12 cellular contexts compared by ENCODE assay signal in genomic region chr15:22887157-22887951, GRCh38. TPM values are rescaled to one million over a fixed set of nuclear protein-coding genes. Genes with fewer than 3 reads are reported as not detected.
DNase-seq lines count a peak whose midpoint lies in the region; ATAC-seq, FAIRE-seq and TF ChIP-seq lines count a peak whose summit lies in the region.
"Had no signal": no experiment of that assay in that cellular context is flagged by ENCODE, and none has a peak within 500 bp of the region (broad histone marks: within the 10 kb centered on the region; RNA-seq: fewer than 3 reads in every experiment).

No MANE protein-coding gene starts in this region.

- H3K4ac ChIP-seq in IMR-90 (ENCODE audit: low read depth, low read length), result peak overlapping the region; percentile 47
- peak overlapping the region in 1 of 2 experiments; percentile 12 for H3K4ac ChIP-seq in mesenchymal stem cell (ENCODE audit: low read depth in 1 of 2, low read length in 2 of 2)

- peak overlapping the region; percentile 59 for H2BK5ac ChIP-seq in IMR-90 (ENCODE audit: low read depth, low read length, poor library complexity, severe bottlenecking)
- no peak overlapping the region for H2BK5ac ChIP-seq in mesenchymal stem cell (ENCODE audit: low read depth, low read length, poor library complexity, severe bottlenecking)

- in situ Hi-C loops in IMR-90 (cut with MboI; ENCODE audit: low sequenced_read_pairs), result no loop called here

- TF ChIP-seq POLR2A in IMR-90 (IDR thresholded peaks at IDR 0.05; ENCODE audit: low read depth, low read length), result peak; percentile 42; the same call in 1 of the 2 replicates
- TF ChIP-seq POLR2A in endothelial cell of umbilical vein (IDR thresholded peaks at IDR 0.05; ENCODE audit: low read depth, low read length), result no peak

- peak; percentile 77 for DNase-seq in AG08395 (ENCODE audit: low spot score)
- peak; percentile 94 for DNase-seq in IMR-90
- DNase-seq in endothelial cell of umbilical vein (ENCODE audit: low read depth, low spot score), result no peak
- peak; percentile 94 for DNase-seq in mesenchymal stem cell
- DNase-seq in NCI-H187 treated with DMSO at 0.1 percent for 48 hours (lab: John Stamatoyannopoulos, UW), result no peak
- no peak for DNase-seq in UCSD-AML1 (lab: John Stamatoyannopoulos, UW; ENCODE audit: unreplicated experiment)
- DNase-seq: CD8-positive, alpha-beta memory T cell; hippocampal formation; NCI-H187; SHP77 treated with DMSO at 0.1 percent for 48 hours had no signal

- H3K9ac ChIP-seq in IMR-90 (ENCODE audit: low read depth, low read length) (no peak overlapping the region), endothelial cell of umbilical vein (replicated peaks; ENCODE audit: extremely low read depth, insufficient read depth, low read length) (no peak overlapping the region), mesenchymal stem cell (ENCODE audit: low read length) (peak overlapping the region; percentile 81)

- H3K4me2 ChIP-seq in IMR-90 (ENCODE audit: low read depth, low read length) (peak overlapping the region; percentile 3; the same call in 1 of the 2 replicates), endothelial cell of umbilical vein (ENCODE audit: insufficient read depth, low read length) (no peak overlapping the region), mesenchymal stem cell (ENCODE audit: low read length, poor library complexity, severe bottlenecking) (no peak overlapping the region)

- H2AK9ac ChIP-seq in IMR-90 (replicated peaks; ENCODE audit: low read depth, low read length, poor library complexity), result peak overlapping the region; percentile 38

- H3K27ac ChIP-seq in IMR-90 (ENCODE audit: insufficient read depth, low read length) (peak overlapping the region; percentile 73), endothelial cell of umbilical vein (ENCODE audit: insufficient read depth, low read depth, low read length) (peak overlapping the region; percentile 56), mesenchymal stem cell (ENCODE audit: low read length, poor library complexity, severe bottlenecking) (peak overlapping the region; percentile 24)

- peak overlapping the region; percentile 50; the same call in 1 of the 2 replicates for H3K56ac ChIP-seq in IMR-90 (ENCODE audit: extremely low read depth, insufficient read depth, low read length)

- H3K36me3 ChIP-seq in IMR-90 (ENCODE audit: control insufficient read depth, insufficient read depth, low read length) (peaks cover 20% of the 10 kb centered on the region), endothelial cell of umbilical vein (ENCODE audit: control insufficient read depth in 2 of 2, extremely low read depth in 1 of 2, insufficient read depth in 2 of 2, low read length in 2 of 2) (peaks cover 8 to 10% of the 10 kb centered on the region in 2 experiments), mesenchymal stem cell (ENCODE audit: control insufficient read depth in 1 of 2, insufficient read depth in 2 of 2, low read depth in 1 of 2, low read length in 2 of 2) (peaks cover 29 to 35% of the 10 kb centered on the region in 2 experiments)

- BruUV-seq in IMR-90 (replicated peaks; lab: Mats Ljungman, UMichigan) (no TSS peak), endothelial cell of umbilical vein (replicated peaks; lab: Mats Ljungman, UMichigan) (no TSS peak)

- H4K91ac ChIP-seq in IMR-90 (ENCODE audit: insufficient read depth, low read depth, low read length) (peak overlapping the region; percentile 44; the same call in 1 of the 2 replicates), mesenchymal stem cell (ENCODE audit: low read length) (peak overlapping the region; percentile 57)

- H2BK20ac ChIP-seq in IMR-90 (ENCODE audit: low read depth, low read length), result peak overlapping the region; percentile 10; the same call in 1 of the 2 replicates

- whole genome bisulfite sequencing in IMR-90 (ENCODE audit: extremely low coverage in 2 of 2, insufficient read length in 1 of 2), 2 experiments, result 93% methylated on average over 2 of the region's 14 CpGs; no CpG with 5 or more reads in 1 of the 2 experiments
- 62% methylated on average over 13 of the region's 14 CpGs for WGBS in mesenchymal stem cell

- TF ChIP-seq RAD21 in IMR-90 (IDR thresholded peaks at IDR 0.05; ENCODE audit: low read length), result no peak

- FAIRE-seq in endothelial cell of umbilical vein (lab: Jason Lieb, UNC), result no peak

- H3K27me3 ChIP-seq in IMR-90 (ENCODE audit: control insufficient read depth, insufficient read depth, low read length) (no peaks in the 10 kb centered on the region), endothelial cell of umbilical vein (ENCODE audit: control insufficient read depth in 2 of 2, insufficient read depth in 2 of 2, low read length in 2 of 2) (no peaks in the 10 kb centered on the region), mesenchymal stem cell (ENCODE audit: control insufficient read depth in 1 of 2, insufficient read depth in 1 of 2, low read length in 2 of 2) (no peaks in the 10 kb centered on the region)

- peak overlapping the region; percentile 47; the same call in 1 of the 2 replicates for H3K14ac ChIP-seq in IMR-90 (replicated peaks; ENCODE audit: low read depth, low read length)
- H3K14ac ChIP-seq in mesenchymal stem cell (ENCODE audit: low read length in 2 of 2), result no peak overlapping the region

- H2BK15ac ChIP-seq in IMR-90 (ENCODE audit: low read depth, low read length) (peak overlapping the region; percentile 5; the same call in 1 of the 3 replicates), mesenchymal stem cell (ENCODE audit: low read depth, poor library complexity, severe bottlenecking) (no peak overlapping the region)

- H3K9me3 ChIP-seq in IMR-90 (ENCODE audit: control insufficient read depth, insufficient read depth, low read length), result no peaks in the 10 kb centered on the region
- no peaks in the 10 kb centered on the region for H3K9me3 ChIP-seq in endothelial cell of umbilical vein (replicated peaks; ENCODE audit: control insufficient read depth, insufficient read depth, low read length)
- no peaks in the 10 kb centered on the region for H3K9me3 ChIP-seq in mesenchymal stem cell (ENCODE audit: control insufficient read depth, low read length)

- H2AK5ac ChIP-seq in IMR-90 (ENCODE audit: low read depth, low read length), result peak overlapping the region; percentile 69
- H2AK5ac ChIP-seq in mesenchymal stem cell (ENCODE audit: low read length, severe bottlenecking), result no peak overlapping the region

- CTCF ChIA-PET in IMR-90 (lab: Yijun Ruan, JAX) (interaction anchor here (1.0 kb wide), 1 partner anchor 77 kb away, joined by 3 read pairs; no protein-coding TSS in a partner anchor), endothelial cell of umbilical vein (lab: Charles Lee) (interaction anchor here (1.2 to 1.3 kb wide), 2 partner anchors 93 to 151 kb away, joined by 3 read pairs; partner anchors contain the start of genes CYFIP1 and TUBGCP5)

- H4K8ac ChIP-seq in IMR-90 (ENCODE audit: low read depth in 2 of 2, low read length in 2 of 2) (peak overlapping the region in 1 of 2 experiments; percentile 37; a peak in 1 of 4 replicates), mesenchymal stem cell (ENCODE audit: low read length) (no peak overlapping the region)

- H2BK120ac ChIP-seq in IMR-90 (ENCODE audit: low read depth, low read length) (peak overlapping the region; percentile 21; the same call in 1 of the 2 replicates), mesenchymal stem cell (ENCODE audit: low read depth, low read length) (no peak overlapping the region)

- no peak overlapping the region for H2AFZ ChIP-seq in IMR-90 (replicated peaks; ENCODE audit: low read length, poor library complexity)
- no peak overlapping the region for H2AFZ ChIP-seq in endothelial cell of umbilical vein (ENCODE audit: low read depth, low read length)
- no peak overlapping the region for H2AFZ ChIP-seq in mesenchymal stem cell (ENCODE audit: low read depth, low read length)

- peaks cover 7% of the 10 kb centered on the region for H3K4me1 ChIP-seq in IMR-90 (ENCODE audit: control insufficient read depth, insufficient read depth, low read length)
- peaks cover 4% of the 10 kb centered on the region for H3K4me1 ChIP-seq in endothelial cell of umbilical vein (ENCODE audit: control insufficient read depth, extremely low read depth, insufficient read depth, low read length)
- peaks cover 7% of the 10 kb centered on the region for H3K4me1 ChIP-seq in mesenchymal stem cell (ENCODE audit: control insufficient read depth, insufficient read depth, low read depth, low read length)

- POLR2A ChIA-PET in IMR-90 (lab: Charles Lee; ENCODE audit: unreplicated experiment), result no interaction called here
- POLR2A ChIA-PET in endothelial cell of umbilical vein (lab: Charles Lee), result no interaction called here

- peaks cover 11% of the 10 kb centered on the region for H3K9me1 ChIP-seq in IMR-90 (ENCODE audit: insufficient read depth, low read length)
- no peaks in the 10 kb centered on the region for H3K9me1 ChIP-seq in endothelial cell of umbilical vein (replicated peaks; ENCODE audit: control insufficient read depth, extremely low read depth, insufficient read depth, low read length)

- H4K20me1 ChIP-seq in IMR-90 (ENCODE audit: insufficient read depth, low read length) (peaks cover 16% of the 10 kb centered on the region), endothelial cell of umbilical vein (replicated peaks; ENCODE audit: control insufficient read depth, extremely low read depth, insufficient read depth, low read length) (no peaks in the 10 kb centered on the region)

- H3K4me3 ChIP-seq in IMR-90 (ENCODE audit: insufficient read depth, low read depth, low read length) (no peak overlapping the region), endothelial cell of umbilical vein (replicated peaks in 1 of 3; ENCODE audit: insufficient read depth in 1 of 3, low read depth in 1 of 3, low read length in 3 of 3) (no peak overlapping the region), mesenchymal stem cell (ENCODE audit: insufficient read depth in 1 of 2, low read depth in 1 of 2, low read length in 2 of 2) (peak overlapping the region in 1 of 2 experiments; percentile 12)

- TF ChIP-seq CTCF in IMR-90 (conservative IDR thresholded peaks at IDR 0.05; ENCODE audit: low read depth, low read length) (no peak), endothelial cell of umbilical vein (IDR thresholded peaks at IDR 0.05; ENCODE audit: extremely low read depth in 1 of 2, insufficient read depth in 1 of 2, low read depth in 1 of 2, low read length in 2 of 2) (no peak)

- H3K23ac ChIP-seq in IMR-90 (ENCODE audit: low read depth, low read length), result peak overlapping the region; percentile 67; the same call in 1 of the 2 replicates
- H3K23ac ChIP-seq in mesenchymal stem cell (ENCODE audit: low read length in 2 of 2), result no peak overlapping the region

- ATAC-seq in IMR-90 (ENCODE audit: low read depth), result peak; percentile 59
- no peak for ATAC-seq in HG02870 (IDR thresholded peaks at IDR 0.05; ENCODE audit: unreplicated experiment)
- ATAC-seq in HG03139 (IDR thresholded peaks at IDR 0.05; ENCODE audit: unreplicated experiment), result no peak

- intact Hi-C loops in IMR-90 (cut with micrococcal nuclease), result loop anchor here (5.0 kb wide), 1 partner anchor 50 kb away; the partner anchor contains the start of gene NIPA2
- intact Hi-C loops in endothelial cell of umbilical vein (cut with micrococcal nuclease), result no loop called here

- no peak overlapping the region for H4K5ac ChIP-seq in IMR-90 (ENCODE audit: low read depth, low read length)

- dilution Hi-C loops in IMR-90 (cut with HindIII; ENCODE audit: low sequenced_read_pairs, unreplicated experiment) (no loop called here), endothelial cell of umbilical vein (cut with MboI; ENCODE audit: extremely low pct_ligation_motif_present, low sequenced_read_pairs) (no loop called here)

- H3K18ac ChIP-seq in IMR-90 (ENCODE audit: low read depth, low read length) (peak overlapping the region; percentile 8), mesenchymal stem cell (ENCODE audit: low read depth in 1 of 2, low read length in 2 of 2) (peak overlapping the region in 1 of 2 experiments; percentile 64)

- H2BK12ac ChIP-seq in mesenchymal stem cell (ENCODE audit: low read length in 2 of 2), result peak overlapping the region; percentile 35 to 38

- no peaks in the 10 kb centered on the region for H3K79me2 ChIP-seq in endothelial cell of umbilical vein (ENCODE audit: control insufficient read depth, insufficient read depth, low read length)

- H3K79me1 ChIP-seq in IMR-90 (ENCODE audit: low read depth in 1 of 2, low read length in 2 of 2), result peaks cover 9 to 27% of the 10 kb centered on the region in 2 experiments; a peak in 3 of 4 replicates
- H3K79me1 ChIP-seq in mesenchymal stem cell (replicated peaks; ENCODE audit: low read length, poor library complexity, severe bottlenecking), result peaks cover 17% of the 10 kb centered on the region

RNA-seq across cellular contexts. Expression of gene NIPA2, which starts 48.9 kb away (rescaled TPM):
- total RNA-seq in IMR-90 (2012; rRNA removed), result 38.0 and 78.6 TPM in 2 replicates
- 25.6 and 33.0 TPM in 2 replicates for polyA plus RNA-seq in IMR-90 (2012; rRNA removed)
- polyA plus RNA-seq in IMR-90 (2012; cell fraction: cytosol; rRNA removed), result 18.0 and 19.5 TPM in 2 replicates
- 8.5 and 13.9 TPM in 2 replicates for polyA plus RNA-seq in IMR-90 (2012; cell fraction: nucleus; rRNA removed; ENCODE audit: low replicate concordance)
- total RNA-seq in endothelial cell of umbilical vein, result 72.9 and 75.7 TPM in 2 replicates
- 37.9 and 55.2 TPM in 2 replicates for polyA plus RNA-seq in endothelial cell of umbilical vein
- polyA plus RNA-seq in endothelial cell of umbilical vein (2011; cell fraction: cytosol; rRNA removed), result 34.7 and 39.3 TPM in 2 replicates
- polyA plus RNA-seq in endothelial cell of umbilical vein (2011; cell fraction: nucleus; rRNA removed), result 20.8 and 34.8 TPM in 2 replicates
- polyA plus RNA-seq in endothelial cell of umbilical vein (2012), result 58.7 and 73.1 TPM in 2 replicates
- polyA minus RNA-seq in endothelial cell of umbilical vein, result 47.6 and 52.3 TPM in 2 replicates
- 60.6 TPM for polyA minus RNA-seq in endothelial cell of umbilical vein (2011; cell fraction: cytosol; rRNA and poly(A)+ RNA removed)
- polyA minus RNA-seq in endothelial cell of umbilical vein (2011; cell fraction: nucleus; rRNA and poly(A)+ RNA removed), result 27.7 and 32.2 TPM in 2 replicates
- polyA plus RNA-seq in mesenchymal stem cell (2013, experiment 1 of 2), result 53.0 TPM
- polyA plus RNA-seq in mesenchymal stem cell (2013, experiment 2 of 2), result 54.4 TPM

Comparison
In these comparisons a context has a peak if more than half of its experiments do, and no peak if none do; other contexts are left out.
1. DNase-seq: peak in AG08395 (single experiment), IMR-90 (single experiment) and mesenchymal stem cell (single experiment); none in endothelial cell of umbilical vein (single experiment), NCI-H187 treated with DMSO at 0.1 percent for 48 hours (single experiment) and UCSD-AML1 (single experiment).
2. Peak in every context shown above with its lines, with median percentiles within 50 percentile points of each other: H3K27ac ChIP-seq.